9 cellular contexts compared by ENCODE assay signal in the genomic region with DNA sequence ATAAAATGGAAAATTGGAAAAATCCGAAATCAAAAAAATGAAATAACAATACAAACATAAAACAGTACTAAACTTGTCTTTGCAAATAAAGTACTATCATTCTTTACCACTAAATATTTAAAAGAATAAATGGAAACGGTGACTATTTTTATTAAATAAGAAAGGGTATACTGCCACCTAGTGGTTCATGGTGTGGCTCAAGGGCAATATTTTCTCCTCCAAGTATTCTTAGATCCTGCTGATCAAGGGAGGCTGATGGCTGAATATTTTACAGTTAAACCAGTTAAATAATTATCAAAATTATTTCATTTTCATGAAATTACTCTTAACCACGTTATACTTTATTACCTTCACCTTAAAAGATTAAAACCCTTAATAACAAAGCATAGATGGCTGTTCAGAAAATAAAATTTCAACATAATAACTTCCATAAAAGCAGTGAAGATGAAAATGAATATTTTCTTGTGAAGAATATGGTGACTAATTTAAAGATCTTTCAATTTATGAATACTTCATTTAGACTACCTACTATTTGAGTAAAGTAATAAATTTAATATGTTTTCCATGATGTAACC.
A peak's percentile ranks its signal among the peaks of the same experiment; 100 is the strongest.
DNase-seq lines count a peak whose midpoint lies in the region; ATAC-seq and TF ChIP-seq lines count a peak whose summit lies in the region.
"Had no signal": no experiment of that assay in that cellular context is flagged by ENCODE, and none has a peak within 500 bp of the region (broad histone marks: within the 10 kb centered on the region; RNA-seq: fewer than 3 reads in every experiment).

No MANE protein-coding gene starts in this region.

- no peaks in the 10 kb centered on the region for H3K9me3 ChIP-seq in right lobe of liver

- H3K36me3 ChIP-seq in right lobe of liver = no peaks in the 10 kb centered on the region
- H3K36me3 ChIP-seq: BLaER1 had no signal

- no peaks in the 10 kb centered on the region for H3K4me1 ChIP-seq in right lobe of liver

- H3K4me1 Mint-ChIP-seq in MCF 10A (ENCODE audit: insufficient read depth, unreplicated experiment) = no peaks in the 10 kb centered on the region
- no peaks in the 10 kb centered on the region for H3K4me1 Mint-ChIP-seq in activated T-helper 2 cell treated with anti-CD3 and anti-CD28 coated beads, Interferon-gamma antibody, Interleukin-2, Interleukin-4, amounts not matched to agents 10 μg/mL and 5 μg/mL and 100 μg/mL, durations not matched to agents 14 hours and 24 hours and 36 hours (ENCODE audit: low read depth)

- no peak overlapping the region for H3K27ac Mint-ChIP-seq in MCF 10A (ENCODE audit: low read depth, unreplicated experiment)
- H3K27ac Mint-ChIP-seq in activated T-helper 2 cell treated with anti-CD3 and anti-CD28 coated beads, Interferon-gamma antibody, Interleukin-2, Interleukin-4, amounts not matched to agents 10 μg/mL and 5 μg/mL and 100 μg/mL, durations not matched to agents 14 hours and 24 hours and 36 hours = no peak overlapping the region

- H3K36me3 Mint-ChIP-seq in MCF 10A (ENCODE audit: insufficient read depth, unreplicated experiment) = peaks cover 6% of the 10 kb centered on the region
- no peaks in the 10 kb centered on the region for H3K36me3 Mint-ChIP-seq in activated T-helper 2 cell treated with anti-CD3 and anti-CD28 coated beads, Interferon-gamma antibody, Interleukin-2, Interleukin-4, amounts not matched to agents 10 μg/mL and 5 μg/mL and 100 μg/mL, durations not matched to agents 14 hours and 24 hours and 36 hours (ENCODE audit: low read depth)

- H3K9me3 Mint-ChIP-seq in MCF 10A (ENCODE audit: unreplicated experiment) = peaks cover 21% of the 10 kb centered on the region
- H3K9me3 Mint-ChIP-seq in activated T-helper 2 cell treated with anti-CD3 and anti-CD28 coated beads, Interferon-gamma antibody, Interleukin-2, Interleukin-4, amounts not matched to agents 10 μg/mL and 5 μg/mL and 100 μg/mL, durations not matched to agents 14 hours and 24 hours and 36 hours = no peaks in the 10 kb centered on the region

- H3K27ac ChIP-seq in HL-60 (replicated peaks) (no peak overlapping the region), right lobe of liver (no peak overlapping the region)
- H3K27ac ChIP-seq: BLaER1 had no signal

- H3K4me3 ChIP-seq in HL-60 (replicated peaks; ENCODE audit: insufficient read depth, low read length) (no peak overlapping the region), right lobe of liver (no peak overlapping the region)
- H3K4me3 ChIP-seq: BLaER1 had no signal

- TF ChIP-seq CTCF in HL-60 (IDR thresholded peaks at IDR 0.05; ENCODE audit: insufficient read depth, low read length) = peak; percentile 28
- peak; percentile 61 for TF ChIP-seq CTCF in MCF 10A (IDR thresholded peaks at IDR 0.05; ENCODE audit: unreplicated experiment)
- TF ChIP-seq CTCF in right lobe of liver (IDR thresholded peaks at IDR 0.05) = peak; percentile 71 to 92 (median 86)

- POLR2A ChIA-PET in MCF 10A (lab: Yijun Ruan, JAX) = no interaction called here

- no peaks in the 10 kb centered on the region for H3K27me3 Mint-ChIP-seq in MCF 10A (ENCODE audit: insufficient read depth, unreplicated experiment)
- no peaks in the 10 kb centered on the region for H3K27me3 Mint-ChIP-seq in activated T-helper 2 cell treated with anti-CD3 and anti-CD28 coated beads, Interferon-gamma antibody, Interleukin-2, Interleukin-4, amounts not matched to agents 10 μg/mL and 5 μg/mL and 100 μg/mL, durations not matched to agents 14 hours and 24 hours and 36 hours (ENCODE audit: low read depth)

- 0% methylated on average over 3 of the region's 3 CpGs for WGBS in right lobe of liver (ENCODE audit: insufficient coverage, low coverage, low lambda C conversion rate, missing lambda C conversion rate)

- H3K27me3 ChIP-seq in HL-60 (ENCODE audit: insufficient read depth, poor library complexity, severe bottlenecking) (no peaks in the 10 kb centered on the region), right lobe of liver (no peaks in the 10 kb centered on the region)
- H3K27me3 ChIP-seq: BLaER1 had no signal

- TF ChIP-seq POLR2A in right lobe of liver (IDR thresholded peaks at IDR 0.05) = no peak

- CTCF ChIA-PET in MCF 10A (lab: Yijun Ruan, JAX) = interaction anchor here (0.5 to 2.1 kb wide), 10 partner anchors 12 to 1816 kb away, joined by 3 to 6 read pairs (median 4); no protein-coding TSS in a partner anchor

- peak; percentile 58 to 70 (median 67) for ATAC-seq in right lobe of liver

- intact Hi-C loops in MCF 10A (cut with micrococcal nuclease) = loop anchor here (1.0 to 10.0 kb wide), 7 partner anchors 223 to 1795 kb away; a partner anchor contains a TSS
- intact Hi-C loops in right lobe of liver (cut with DNase I) = no loop called here
- intact Hi-C loops in activated T-helper 2 cell treated with anti-CD3 and anti-CD28 coated beads, Interferon-gamma antibody, Interleukin-2, Interleukin-4, amounts not matched to agents 10 μg/mL and 5 μg/mL and 100 μg/mL, durations not matched to agents 14 hours and 24 hours and 36 hours (cut with micrococcal nuclease) = loop anchor here (2.0 to 10.0 kb wide), 2 partner anchors 1627 to 1793 kb away; a partner anchor contains a TSS

- BruUV-seq in MCF 10A (replicated peaks; lab: Mats Ljungman, UMichigan) = no TSS peak

- no peak overlapping the region for H3K4me3 Mint-ChIP-seq in MCF 10A (ENCODE audit: unreplicated experiment)
- H3K4me3 Mint-ChIP-seq in activated T-helper 2 cell treated with anti-CD3 and anti-CD28 coated beads, Interferon-gamma antibody, Interleukin-2, Interleukin-4, amounts not matched to agents 10 μg/mL and 5 μg/mL and 100 μg/mL, durations not matched to agents 14 hours and 24 hours and 36 hours (ENCODE audit: low read depth) = no peak overlapping the region

- DNase-seq in DMS153 treated with DMSO at 0.1 percent for 48 hours (lab: John Stamatoyannopoulos, UW; ENCODE audit: unreplicated experiment) (peak; percentile 5), DMS153 (lab: John Stamatoyannopoulos, UW) (no peak), HL-60 (ENCODE audit: low read depth in 1 of 2, low spot score in 1 of 2) (peak in 1 of 2 experiments; percentile 6), NCI-H82 treated with DMSO at 0.1 percent for 48 hours (lab: John Stamatoyannopoulos, UW; ENCODE audit: unreplicated experiment) (peak; percentile 12), MCF 10A (ENCODE audit: unreplicated experiment) (peak; percentile 60), right lobe of liver (no peak), mesenteric fat pad (ENCODE audit: low spot score) (no peak)
- DNase-seq in activated T-helper 2 cell treated with anti-CD3 and anti-CD28 coated beads, Interferon-gamma antibody, Interleukin-2, Interleukin-4, amounts not matched to agents 10 μg/mL and 5 μg/mL and 100 μg/mL, durations not matched to agents 14 hours and 24 hours and 36 hours (ENCODE audit: low spot score) = no peak

Comparison
In these comparisons a context has a peak if more than half of its experiments do, and no peak if none do; other contexts are left out.
1. DNase-seq: peak in DMS153 treated with DMSO at 0.1 percent for 48 hours (single experiment), NCI-H82 treated with DMSO at 0.1 percent for 48 hours (single experiment) and MCF 10A (single experiment); none in DMS153 (single experiment), right lobe of liver (0 of 3), activated T-helper 2 cell treated with anti-CD3 and anti-CD28 coated beads, Interferon-gamma antibody, Interleukin-2, Interleukin-4, amounts not matched to agents 10 μg/mL and 5 μg/mL and 100 μg/mL, durations not matched to agents 14 hours and 24 hours and 36 hours (single experiment) and mesenteric fat pad (single experiment).
2. CTCF ChIP-seq: peak in every context shown above with its lines; median percentile 86 in right lobe of liver; 61 in MCF 10A; 28 in HL-60.
3. intact Hi-C loops: an anchor here in MCF 10A (1.0 to 10.0 kb wide) and activated T-helper 2 cell treated with anti-CD3 and anti-CD28 coated beads, Interferon-gamma antibody, Interleukin-2, Interleukin-4, amounts not matched to agents 10 μg/mL and 5 μg/mL and 100 μg/mL, durations not matched to agents 14 hours and 24 hours and 36 hours (2.0 to 10.0 kb wide); none called in right lobe of liver.